In genomic region chr10:31920538-31920937, GRCh38 we compare ENCODE assay signal across 15 cellular contexts. TPM values are rescaled to one million over a fixed set of nuclear protein-coding genes. Genes with fewer than 3 reads are reported as not detected.
DNase-seq lines count a peak whose midpoint lies in the region; ATAC-seq and TF ChIP-seq lines count a peak whose summit lies in the region.
"Had no signal": no experiment of that assay in that cellular context is flagged by ENCODE, and none has a peak within 500 bp of the region (broad histone marks: within the 10 kb centered on the region; RNA-seq: fewer than 3 reads in every experiment).

No MANE protein-coding gene starts in this region.

- H3K36me3 Mint-ChIP-seq in WTC11, result peaks cover 19% of the 10 kb centered on the region

- H3K4me3 Mint-ChIP-seq in WTC11, result no peak overlapping the region
- H3K4me3 Mint-ChIP-seq: GM23338 had no signal

- TF ChIP-seq CTCF in WTC11 (IDR thresholded peaks at IDR 0.05), result no peak

- 0 out of 2 replicates have a peak overlapping the region, but pooled peaks have one; percentile 62 for H3K27ac Mint-ChIP-seq in WTC11

- DNase-seq in WTC11 (ENCODE audit: low spot score), result no peak
- no peak for DNase-seq in NCI-H69 (lab: John Stamatoyannopoulos, UW)
- DNase-seq in COLO829 (ENCODE audit: low spot score), result no peak
- DNase-seq: amygdala, dermis blood vessel endothelial cell, foreskin fibroblast, NCI-H1048, NCI-H446, T1000 had no signal

- ATAC-seq in GM18858 (IDR thresholded peaks at IDR 0.05; ENCODE audit: unreplicated experiment), result peak; percentile 41
- ATAC-seq in GM21390 (IDR thresholded peaks at IDR 0.05; ENCODE audit: unreplicated experiment), result peak; percentile 64
- ATAC-seq in HG03045 (IDR thresholded peaks at IDR 0.05; ENCODE audit: unreplicated experiment), result peak; percentile 49
- no peak for ATAC-seq in WTC11
- no peak for ATAC-seq in GM21717 (IDR thresholded peaks at IDR 0.05; ENCODE audit: unreplicated experiment)
- ATAC-seq: GM23338; naive thymus-derived CD4-positive, alpha-beta T cell had no signal

- peaks cover 25% of the 10 kb centered on the region for H3K4me1 Mint-ChIP-seq in WTC11

- peaks cover 17% of the 10 kb centered on the region for H3K9me3 Mint-ChIP-seq in WTC11
- H3K9me3 Mint-ChIP-seq: naive thymus-derived CD4-positive, alpha-beta T cell had no signal

- CTCF ChIA-PET in WTC11 (lab: Charles Lee), result no interaction called here

- H3K27me3 Mint-ChIP-seq in WTC11 (ENCODE audit: low read depth), result no peaks in the 10 kb centered on the region
- H3K27me3 Mint-ChIP-seq: naive thymus-derived CD4-positive, alpha-beta T cell had no signal

- POLR2A ChIA-PET in WTC11 (lab: Charles Lee), result no interaction called here

TF ChIP-seq in WTC11, 78 proteins besides CTCF, POLR2A, EP300 and RAD21:
- TF ChIP-seq FOXP1 (CRISPR knock-in tag; IDR thresholded peaks at IDR 0.05; ENCODE audit: borderline replicate concordance) (no peak), ESRRA (CRISPR knock-in tag; IDR thresholded peaks at IDR 0.05; ENCODE audit: borderline replicate concordance) (no peak), ZNF532 (CRISPR knock-in tag; IDR thresholded peaks at IDR 0.05; ENCODE audit: borderline replicate concordance) (no peak), E2F1 (CRISPR knock-in tag; IDR thresholded peaks at IDR 0.05) (no peak), ZBTB43 (CRISPR knock-in tag; IDR thresholded peaks at IDR 0.05) (no peak), RORB (CRISPR knock-in tag; IDR thresholded peaks at IDR 0.05) (no peak), GTF2I (CRISPR knock-in tag; conservative IDR thresholded peaks at IDR 0.05) (no peak), USF2 (CRISPR knock-in tag; IDR thresholded peaks at IDR 0.05) (no peak), OVOL2 (CRISPR knock-in tag; IDR thresholded peaks at IDR 0.05; ENCODE audit: borderline replicate concordance) (no peak), MAX (CRISPR knock-in tag; IDR thresholded peaks at IDR 0.05) (no peak), AFF4 (CRISPR knock-in tag; IDR thresholded peaks at IDR 0.05; ENCODE audit: borderline replicate concordance) (no peak), ATF3 (CRISPR knock-in tag; conservative IDR thresholded peaks at IDR 0.05) (no peak), NR1H2 (CRISPR knock-in tag; IDR thresholded peaks at IDR 0.05) (no peak), EMX1 (CRISPR knock-in tag; IDR thresholded peaks at IDR 0.05) (no peak), CDX4 (CRISPR knock-in tag; IDR thresholded peaks at IDR 0.05; ENCODE audit: borderline replicate concordance) (no peak), ZNF138 (CRISPR knock-in tag; conservative IDR thresholded peaks at IDR 0.05) (no peak), GRHL2 (CRISPR knock-in tag; IDR thresholded peaks at IDR 0.05; ENCODE audit: insufficient replicate concordance, severe bottlenecking) (no peak)

RNA-seq across cellular contexts. Expression of gene ARHGAP12, which starts 8.1 kb away (rescaled TPM):
- 34.1 to 39.5 TPM (median 36.9 TPM) in 3 replicates for total RNA-seq in WTC11 (2021)

Comparison
In these comparisons a context has a peak if more than half of its experiments do, and no peak if none do; other contexts are left out.
1. ATAC-seq: peak in GM18858 (single experiment), GM21390 (single experiment) and HG03045 (single experiment); none in WTC11 (single experiment) and GM21717 (single experiment).